In genomic region chr17:75346906-75347305, GRCh38 we compare ENCODE assay signal across 10 cellular contexts. TPM values are rescaled to one million over a fixed set of nuclear protein-coding genes. Genes with fewer than 3 reads are reported as not detected.
DNase-seq lines count a peak whose midpoint lies in the region; ATAC-seq, FAIRE-seq and TF ChIP-seq lines count a peak whose summit lies in the region.
"Had no signal": no experiment of that assay in that cellular context is flagged by ENCODE, and none has a peak within 500 bp of the region (broad histone marks: within the 10 kb centered on the region; RNA-seq: fewer than 3 reads in every experiment).

No MANE protein-coding gene starts in this region.

- no peaks in the 10 kb centered on the region for H3K27me3 ChIP-seq in mammary epithelial cell (ENCODE audit: insufficient read depth, low read length)

- H3K4me1 ChIP-seq in mammary epithelial cell (ENCODE audit: insufficient read depth, low read length): peaks cover 4% of the 10 kb centered on the region

- H3K4me3 ChIP-seq in NB4 (ENCODE audit: low read depth, low read length): no peak overlapping the region
- H3K4me3 ChIP-seq in mammary epithelial cell (replicated peaks in 1 of 3; ENCODE audit: insufficient read depth in 1 of 3, low read depth in 2 of 3, low read length in 3 of 3): no peak overlapping the region
- H3K4me3 ChIP-seq: lower lobe of right lung had no signal

- H3K27ac ChIP-seq in mammary epithelial cell (ENCODE audit: insufficient read depth, low read depth, low read length): no peak overlapping the region
- H3K27ac ChIP-seq: 22Rv1, lower lobe of right lung had no signal

- H3K36me3 ChIP-seq in mammary epithelial cell (ENCODE audit: insufficient read depth, low read length): no peaks in the 10 kb centered on the region
- H3K36me3 ChIP-seq: lower lobe of right lung had no signal

- in situ Hi-C loops in mammary epithelial cell (cut with MboI; ENCODE audit: low sequenced_read_pairs in 2 of 2): no loop called here

- no peak for TF ChIP-seq CTCF in NB4 (IDR thresholded peaks at IDR 0.05; ENCODE audit: low read depth, low read length)
- no peak for TF ChIP-seq CTCF in mammary epithelial cell (conservative IDR thresholded peaks at IDR 0.05 in 1 of 2, IDR thresholded peaks at IDR 0.05 in 1 of 2; ENCODE audit: extremely low read depth in 1 of 2, insufficient read depth in 1 of 2, low read depth in 1 of 2, low read length in 2 of 2)

- DNase-seq in DMS 273 (lab: John Stamatoyannopoulos, UW; ENCODE audit: unreplicated experiment) (peak; percentile 59), DMS 273 treated with DMSO at 0.1 percent for 48 hours (lab: John Stamatoyannopoulos, UW) (no peak), NB4 (ENCODE audit: low read depth) (peak; percentile 80), mammary epithelial cell (peak; percentile 68), renal cortical epithelial cell (ENCODE audit: low read depth) (peak; percentile 19), frontal cortex (ENCODE audit: low spot score in 2 of 2) (no peak)
- DNase-seq: lower lobe of right lung had no signal

- intact Hi-C loops in mammary epithelial cell (cut with micrococcal nuclease): no loop called here

- H3K4me2 ChIP-seq in mammary epithelial cell (ENCODE audit: insufficient read depth, low read depth, low read length): no peak overlapping the region

- H3K79me2 ChIP-seq in mammary epithelial cell (ENCODE audit: insufficient read depth, low read length): peaks cover 94% of the 10 kb centered on the region

- dilution Hi-C loops in mammary epithelial cell (cut with HindIII; ENCODE audit: low sequenced_read_pairs): no loop called here

- BruUV-seq in mammary epithelial cell (replicated peaks; lab: Mats Ljungman, UMichigan): no TSS peak

- H3K9me3 ChIP-seq in mammary epithelial cell (replicated peaks; ENCODE audit: insufficient read depth, low read length): no peaks in the 10 kb centered on the region
- H3K9me3 ChIP-seq: lower lobe of right lung had no signal

- no peak for ATAC-seq in GM21381 (IDR thresholded peaks at IDR 0.05; ENCODE audit: unreplicated experiment)
- no peak for ATAC-seq in HG02852 (IDR thresholded peaks at IDR 0.05; ENCODE audit: unreplicated experiment)

- H2AFZ ChIP-seq in mammary epithelial cell (ENCODE audit: low read depth, low read length): no peak overlapping the region

- CTCF ChIA-PET in mammary epithelial cell (lab: Charles Lee; ENCODE audit: low non-redundant PET): no interaction called here

- no peak for TF ChIP-seq POLR2A in NB4 (IDR thresholded peaks at IDR 0.05; ENCODE audit: extremely low read depth, insufficient read length)

- no peaks in the 10 kb centered on the region for H4K20me1 ChIP-seq in mammary epithelial cell (ENCODE audit: insufficient read depth, low read length)

- H3K9ac ChIP-seq in mammary epithelial cell (ENCODE audit: insufficient read depth, low read length): no peak overlapping the region

- 77% methylated on average over 6 of the region's 6 CpGs for WGBS in mammary epithelial cell (ENCODE audit: low coverage, missing lambda C conversion rate)

- FAIRE-seq in frontal cortex (lab: Jason Lieb, UNC): no peak

RNA-seq across cellular contexts. Expression of gene SLC25A19, which starts 57.7 kb away (rescaled TPM):
- total RNA-seq in mammary epithelial cell (10 to 100 TPM in 1 of 2 donors, 1 to 10 TPM in 1; 4.5 to 12.1 TPM), renal cortical epithelial cell (2.8 and 5.6 TPM in 2 replicates), frontal cortex (6.9 TPM)
- polyA plus RNA-seq in mammary epithelial cell: 14.8 TPM
- 30.3 TPM for polyA minus RNA-seq in mammary epithelial cell

RNA-seq across cellular contexts. Expression of gene GRB2, which starts 58.6 kb away (rescaled TPM):
- total RNA-seq in mammary epithelial cell (10 to 100 TPM; 61.5 to 78.6 TPM), renal cortical epithelial cell (110 and 112 TPM in 2 replicates), frontal cortex (159 TPM)
- polyA plus RNA-seq in mammary epithelial cell: 49.9 TPM
- polyA minus RNA-seq in mammary epithelial cell: 124 TPM

Comparison
In these comparisons a context has a peak if more than half of its experiments do, and no peak if none do; other contexts are left out.
1. DNase-seq: peak in DMS 273 (single experiment), NB4 (single experiment), mammary epithelial cell (single experiment) and renal cortical epithelial cell (single experiment); none in DMS 273 treated with DMSO at 0.1 percent for 48 hours (single experiment) and frontal cortex (0 of 2).